ENCODE assay signal across 2 cellular contexts in genomic region chr7:116670409-116671036, GRCh38.
A peak's percentile ranks its signal among the peaks of the same experiment; 100 is the strongest.
TF ChIP-seq lines count a peak whose summit lies in the region.

No MANE protein-coding gene starts in this region.

TF ChIP-seq in endothelial cell of umbilical vein, 7 proteins besides CTCF, POLR2A, EP300 and RAD21:
- TF ChIP-seq GATA2 (IDR thresholded peaks at IDR 0.05; ENCODE audit: insufficient read depth, insufficient read length, low read depth, low read length) (peak; percentile 21), EZH2 (IDR thresholded peaks at IDR 0.05; ENCODE audit: borderline replicate concordance, low read depth, low read length, severe bottlenecking) (no peak), POLR2AphosphoS5 (IDR thresholded peaks at IDR 0.05; ENCODE audit: insufficient read depth, low read depth, low read length) (no peak), MAX (IDR thresholded peaks at IDR 0.05; ENCODE audit: insufficient read depth, insufficient read length) (no peak)

TF ChIP-seq in GM23338, 12 proteins besides CTCF, POLR2A, EP300 and RAD21:
- TF ChIP-seq JUNB (IDR thresholded peaks at IDR 0.05; ENCODE audit: unreplicated experiment) (no peak), POLR2AphosphoS5 (IDR thresholded peaks at IDR 0.05; ENCODE audit: low read depth) (no peak), ZNF331 (CRISPR knock-in tag; IDR thresholded peaks at IDR 0.05; ENCODE audit: low read depth) (no peak), EZH2phosphoT487 (IDR thresholded peaks at IDR 0.05; ENCODE audit: unreplicated experiment) (no peak), NANOG (IDR thresholded peaks at IDR 0.05; ENCODE audit: borderline replicate concordance) (no peak), ZNF114 (CRISPR knock-in tag; IDR thresholded peaks at IDR 0.05) (no peak), STAT1 (IDR thresholded peaks at IDR 0.05; ENCODE audit: unreplicated experiment) (no peak)
- TF ChIP-seq, protein P1, sequence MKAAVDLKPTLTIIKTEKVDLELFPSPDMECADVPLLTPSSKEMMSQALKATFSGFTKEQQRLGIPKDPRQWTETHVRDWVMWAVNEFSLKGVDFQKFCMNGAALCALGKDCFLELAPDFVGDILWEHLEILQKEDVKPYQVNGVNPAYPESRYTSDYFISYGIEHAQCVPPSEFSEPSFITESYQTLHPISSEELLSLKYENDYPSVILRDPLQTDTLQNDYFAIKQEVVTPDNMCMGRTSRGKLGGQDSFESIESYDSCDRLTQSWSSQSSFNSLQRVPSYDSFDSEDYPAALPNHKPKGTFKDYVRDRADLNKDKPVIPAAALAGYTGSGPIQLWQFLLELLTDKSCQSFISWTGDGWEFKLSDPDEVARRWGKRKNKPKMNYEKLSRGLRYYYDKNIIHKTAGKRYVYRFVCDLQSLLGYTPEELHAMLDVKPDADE (IDR thresholded peaks at IDR 0.05), result no peak
- TF ChIP-seq, protein P2, sequence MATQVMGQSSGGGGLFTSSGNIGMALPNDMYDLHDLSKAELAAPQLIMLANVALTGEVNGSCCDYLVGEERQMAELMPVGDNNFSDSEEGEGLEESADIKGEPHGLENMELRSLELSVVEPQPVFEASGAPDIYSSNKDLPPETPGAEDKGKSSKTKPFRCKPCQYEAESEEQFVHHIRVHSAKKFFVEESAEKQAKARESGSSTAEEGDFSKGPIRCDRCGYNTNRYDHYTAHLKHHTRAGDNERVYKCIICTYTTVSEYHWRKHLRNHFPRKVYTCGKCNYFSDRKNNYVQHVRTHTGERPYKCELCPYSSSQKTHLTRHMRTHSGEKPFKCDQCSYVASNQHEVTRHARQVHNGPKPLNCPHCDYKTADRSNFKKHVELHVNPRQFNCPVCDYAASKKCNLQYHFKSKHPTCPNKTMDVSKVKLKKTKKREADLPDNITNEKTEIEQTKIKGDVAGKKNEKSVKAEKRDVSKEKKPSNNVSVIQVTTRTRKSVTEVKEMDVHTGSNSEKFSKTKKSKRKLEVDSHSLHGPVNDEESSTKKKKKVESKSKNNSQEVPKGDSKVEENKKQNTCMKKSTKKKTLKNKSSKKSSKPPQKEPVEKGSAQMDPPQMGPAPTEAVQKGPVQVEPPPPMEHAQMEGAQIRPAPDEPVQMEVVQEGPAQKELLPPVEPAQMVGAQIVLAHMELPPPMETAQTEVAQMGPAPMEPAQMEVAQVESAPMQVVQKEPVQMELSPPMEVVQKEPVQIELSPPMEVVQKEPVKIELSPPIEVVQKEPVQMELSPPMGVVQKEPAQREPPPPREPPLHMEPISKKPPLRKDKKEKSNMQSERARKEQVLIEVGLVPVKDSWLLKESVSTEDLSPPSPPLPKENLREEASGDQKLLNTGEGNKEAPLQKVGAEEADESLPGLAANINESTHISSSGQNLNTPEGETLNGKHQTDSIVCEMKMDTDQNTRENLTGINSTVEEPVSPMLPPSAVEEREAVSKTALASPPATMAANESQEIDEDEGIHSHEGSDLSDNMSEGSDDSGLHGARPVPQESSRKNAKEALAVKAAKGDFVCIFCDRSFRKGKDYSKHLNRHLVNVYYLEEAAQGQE (IDR thresholded peaks at IDR 0.05; ENCODE audit: unreplicated experiment), result no peak
TF ChIP-seq in GM23338: peak in this region for 0.
